17 cellular contexts compared by ENCODE assay signal in genomic region chr5:130116431-130116830, GRCh38.
A peak's percentile ranks its signal among the peaks of the same experiment; 100 is the strongest.
DNase-seq lines count a peak whose midpoint lies in the region; ATAC-seq and TF ChIP-seq lines count a peak whose summit lies in the region.
"Had no signal": no experiment of that assay in that cellular context is flagged by ENCODE, and none has a peak within 500 bp of the region (broad histone marks: within the 10 kb centered on the region; RNA-seq: fewer than 3 reads in every experiment).

No MANE protein-coding gene starts in this region.

- H3K9me3 ChIP-seq in right cardiac atrium (ENCODE audit: control insufficient read depth, low read length) (no peaks in the 10 kb centered on the region), suprapubic skin (no peaks in the 10 kb centered on the region)
- H3K9me3 ChIP-seq: BE2C had no signal

- no peaks in the 10 kb centered on the region for H3K27me3 ChIP-seq in right cardiac atrium (ENCODE audit: control insufficient read depth, insufficient read depth)
- no peaks in the 10 kb centered on the region for H3K27me3 ChIP-seq in suprapubic skin

- H3K27ac ChIP-seq in right cardiac atrium (ENCODE audit: low read length) (no peak overlapping the region), suprapubic skin (no peak overlapping the region)

- intact Hi-C loops in right cardiac atrium (cut with DNase I): no loop called here
- intact Hi-C loops in Right ventricle myocardium superior (cut with DNase I): no loop called here

- peak in 2 of 3 donors; percentile 60 to 65 for DNase-seq in right cardiac atrium
- no peak for DNase-seq in Right ventricle myocardium superior
- peak; percentile 14 for DNase-seq in astrocyte of the hippocampus (ENCODE audit: low read depth, low spot score)
- peak; percentile 12 for DNase-seq in retina
- DNase-seq in suprapubic skin (ENCODE audit: low spot score in 2 of 2): no peak
- DNase-seq in activated CD4-positive, alpha-beta T cell treated with anti-CD3 and anti-CD28 coated beads for 4 hours: no peak
- DNase-seq: ACHN; BE2C; C1 segment of cervical spinal cord; CD4-positive, CD25-positive, alpha-beta regulatory T cell; CD8-positive, alpha-beta memory T cell; COR-L47; DMS 273 treated with DMSO at 0.1 percent for 48 hours; GDM1; HCEC 1CT had no signal

- H3K36me3 ChIP-seq in suprapubic skin: no peaks in the 10 kb centered on the region
- H3K36me3 ChIP-seq: BE2C had no signal

- TF ChIP-seq POLR2A in suprapubic skin (IDR thresholded peaks at IDR 0.05): no peak

- TF ChIP-seq EP300 in suprapubic skin (IDR thresholded peaks at IDR 0.05): no peak

- 44% methylated on average over 5 of the region's 5 CpGs for WGBS in right cardiac atrium
- 50% methylated on average over 5 of the region's 5 CpGs for WGBS in suprapubic skin

- H3K4me3 ChIP-seq in right cardiac atrium (ENCODE audit: low read length) (no peak overlapping the region), suprapubic skin (no peak overlapping the region)
- H3K4me3 ChIP-seq: GM23338 had no signal

- no peak for TF ChIP-seq CTCF in suprapubic skin (IDR thresholded peaks at IDR 0.05)

- no peaks in the 10 kb centered on the region for H3K4me1 ChIP-seq in right cardiac atrium (ENCODE audit: control insufficient read depth, insufficient read depth, low read length)
- peaks cover 4% of the 10 kb centered on the region for H3K4me1 ChIP-seq in suprapubic skin
- H3K4me1 ChIP-seq: BE2C had no signal

- peak; percentile 45 to 69 for ATAC-seq in right cardiac atrium
- no peak for ATAC-seq in Right ventricle myocardium superior (ENCODE audit: poor library complexity)
- no peak for ATAC-seq in GM21619 (IDR thresholded peaks at IDR 0.05; ENCODE audit: unreplicated experiment)

Comparison
In these comparisons a context has a peak if more than half of its experiments do, and no peak if none do; other contexts are left out.
1. ATAC-seq: peak in right cardiac atrium (2 of 2); none in Right ventricle myocardium superior (single experiment) and GM21619 (single experiment).
2. DNase-seq: peak in right cardiac atrium (2 of 3), astrocyte of the hippocampus (single experiment) and retina (single experiment); none in Right ventricle myocardium superior (single experiment), suprapubic skin (0 of 2) and activated CD4-positive, alpha-beta T cell treated with anti-CD3 and anti-CD28 coated beads for 4 hours (0 of 2).